In genomic region chr14:91835920-91836843, GRCh38 we compare ENCODE assay signal across 8 cellular contexts.
DNase-seq lines count a peak whose midpoint lies in the region; ATAC-seq and TF ChIP-seq lines count a peak whose summit lies in the region.

No MANE protein-coding gene starts in this region.

- H3K27me3 Mint-ChIP-seq in nephron progenitor cell (ENCODE audit: low read depth, poor library complexity) = peaks cover 89% of the 10 kb centered on the region
- no peaks in the 10 kb centered on the region for H3K27me3 Mint-ChIP-seq in stimulated activated naive CD8-positive, alpha-beta T cell treated with anti-CD3 and anti-CD28 coated beads, Interleukin-15, Interleukin-2, amounts not matched to agents 100 ng/mL and 50 ng/mL, for 24 hours

- peak; percentile 75 for ATAC-seq in HG02642 (IDR thresholded peaks at IDR 0.05; ENCODE audit: poor library complexity, unreplicated experiment)

- H3K27ac Mint-ChIP-seq in nephron progenitor cell = no peak overlapping the region
- H3K27ac Mint-ChIP-seq in stimulated activated naive CD8-positive, alpha-beta T cell treated with anti-CD3 and anti-CD28 coated beads, Interleukin-15, Interleukin-2, amounts not matched to agents 100 ng/mL and 50 ng/mL, for 24 hours = peak overlapping the region; percentile 80

- TF ChIP-seq CTCF in epithelial cell of esophagus (IDR thresholded peaks at IDR 0.05; ENCODE audit: insufficient read depth, low read depth, low read length, missing control alignments) (no peak), nephron progenitor cell (IDR thresholded peaks at IDR 0.05) (no peak)

- peak; percentile 26 for DNase-seq in GM03348 (ENCODE audit: low spot score)
- DNase-seq in NCI-H2171 treated with DMSO at 0.1 percent for 48 hours (lab: John Stamatoyannopoulos, UW) = peak; percentile 91
- peak; percentile 48 to 90 for DNase-seq in activated CD8-positive, alpha-beta memory T cell treated with anti-CD3 and anti-CD28 coated beads for 1 hour (ENCODE audit: extremely low read depth in 1 of 2, low read depth in 1 of 2)
- peak; percentile 91 for DNase-seq in epithelial cell of esophagus (ENCODE audit: low read depth)
- peak; percentile 85 for DNase-seq in nephron progenitor cell
- DNase-seq in Ammon's horn (ENCODE audit: low spot score) = no peak

- no peaks in the 10 kb centered on the region for H3K9me3 Mint-ChIP-seq in nephron progenitor cell
- H3K9me3 Mint-ChIP-seq in stimulated activated naive CD8-positive, alpha-beta T cell treated with anti-CD3 and anti-CD28 coated beads, Interleukin-15, Interleukin-2, amounts not matched to agents 100 ng/mL and 50 ng/mL, for 24 hours = no peaks in the 10 kb centered on the region

- H3K36me3 Mint-ChIP-seq in nephron progenitor cell (ENCODE audit: low read depth) = no peaks in the 10 kb centered on the region
- no peaks in the 10 kb centered on the region for H3K36me3 Mint-ChIP-seq in stimulated activated naive CD8-positive, alpha-beta T cell treated with anti-CD3 and anti-CD28 coated beads, Interleukin-15, Interleukin-2, amounts not matched to agents 100 ng/mL and 50 ng/mL, for 24 hours (ENCODE audit: low read depth)

- peak overlapping the region; percentile 84 for H3K4me3 Mint-ChIP-seq in nephron progenitor cell
- H3K4me3 Mint-ChIP-seq in stimulated activated naive CD8-positive, alpha-beta T cell treated with anti-CD3 and anti-CD28 coated beads, Interleukin-15, Interleukin-2, amounts not matched to agents 100 ng/mL and 50 ng/mL, for 24 hours = peak overlapping the region; percentile 92

- H3K4me3 ChIP-seq in epithelial cell of esophagus (ENCODE audit: low read length) = peak overlapping the region; percentile 75

- H3K4me1 Mint-ChIP-seq in nephron progenitor cell = no peaks in the 10 kb centered on the region
- peaks cover 60% of the 10 kb centered on the region for H3K4me1 Mint-ChIP-seq in stimulated activated naive CD8-positive, alpha-beta T cell treated with anti-CD3 and anti-CD28 coated beads, Interleukin-15, Interleukin-2, amounts not matched to agents 100 ng/mL and 50 ng/mL, for 24 hours (ENCODE audit: low read depth)
